ENCODE assay signal across 9 cellular contexts in genomic region chr17:35052240-35052608, GRCh38. TPM values are rescaled to one million over a fixed set of nuclear protein-coding genes. Genes with fewer than 3 reads are reported as not detected.
DNase-seq lines count a peak whose midpoint lies in the region; ATAC-seq and TF ChIP-seq lines count a peak whose summit lies in the region.
"Had no signal": no experiment of that assay in that cellular context is flagged by ENCODE, and none has a peak within 500 bp of the region (broad histone marks: within the 10 kb centered on the region; RNA-seq: fewer than 3 reads in every experiment).

No MANE protein-coding gene starts in this region.

- peak overlapping the region; percentile 46 for H3K27ac Mint-ChIP-seq in stimulated activated effector memory CD8-positive, alpha-beta T cell treated with anti-CD3 and anti-CD28 coated beads, Interleukin-12 subunit alpha, Interleukin-12 subunit beta, amount 100 ng/mL, for 72 hours

- TF ChIP-seq CTCF in MM.1S (IDR thresholded peaks at IDR 0.05; ENCODE audit: low read length) (no peak), fibroblast of lung (conservative IDR thresholded peaks at IDR 0.05 in 1 of 2, IDR thresholded peaks at IDR 0.05 in 1 of 2; ENCODE audit: low read depth in 1 of 2, low read length in 2 of 2) (no peak)

- no peaks in the 10 kb centered on the region for H3K9me3 Mint-ChIP-seq in stimulated activated effector memory CD8-positive, alpha-beta T cell treated with anti-CD3 and anti-CD28 coated beads, Interleukin-12 subunit alpha, Interleukin-12 subunit beta, amount 100 ng/mL, for 72 hours

- no peaks in the 10 kb centered on the region for H3K36me3 Mint-ChIP-seq in stimulated activated effector memory CD8-positive, alpha-beta T cell treated with anti-CD3 and anti-CD28 coated beads, Interleukin-12 subunit alpha, Interleukin-12 subunit beta, amount 100 ng/mL, for 72 hours

- H2AFZ ChIP-seq in MM.1S (ENCODE audit: low read length) (no peak overlapping the region), fibroblast of lung (ENCODE audit: low read length) (no peak overlapping the region)

- H3K4me2 ChIP-seq in MM.1S (ENCODE audit: low read depth, low read length) (peak overlapping the region; percentile 64; the same call in 1 of the 2 replicates), fibroblast of lung (ENCODE audit: extremely low read depth, insufficient read depth, low read length) (peak overlapping the region; percentile 37)

- H3K9me3 ChIP-seq in MM.1S (replicated peaks; ENCODE audit: insufficient read depth, low read length) = no peaks in the 10 kb centered on the region
- no peaks in the 10 kb centered on the region for H3K9me3 ChIP-seq in fibroblast of lung (ENCODE audit: control insufficient read depth, insufficient read depth, low read depth, low read length)

- no peak overlapping the region for H3K9ac ChIP-seq in MM.1S (ENCODE audit: low read length)
- H3K9ac ChIP-seq in fibroblast of lung (ENCODE audit: insufficient read depth, low read length) = no peak overlapping the region

- H3K27me3 ChIP-seq in MM.1S (replicated peaks; ENCODE audit: insufficient read depth, low read length) = no peaks in the 10 kb centered on the region
- no peaks in the 10 kb centered on the region for H3K27me3 ChIP-seq in fibroblast of lung (ENCODE audit: control insufficient read depth, insufficient read depth, low read length)

- H4K20me1 ChIP-seq in MM.1S (ENCODE audit: insufficient read depth, low read length) (no peaks in the 10 kb centered on the region), fibroblast of lung (ENCODE audit: control insufficient read depth, extremely low read depth, insufficient read depth, low read length) (no peaks in the 10 kb centered on the region)

- peak overlapping the region; percentile 62 for H3K4me3 Mint-ChIP-seq in stimulated activated effector memory CD8-positive, alpha-beta T cell treated with anti-CD3 and anti-CD28 coated beads, Interleukin-12 subunit alpha, Interleukin-12 subunit beta, amount 100 ng/mL, for 72 hours

- H3K79me2 ChIP-seq in MM.1S (ENCODE audit: low read length) (peaks cover 36% of the 10 kb centered on the region), fibroblast of lung (ENCODE audit: control insufficient read depth, insufficient read depth, low read length) (peaks cover 18% of the 10 kb centered on the region)

- peak; percentile 46 for DNase-seq in EL
- no peak for DNase-seq in MM.1S
- DNase-seq in fibroblast of lung (ENCODE audit: low read depth in 2 of 2) = peak; percentile 33 to 84
- DNase-seq in stimulated activated effector memory CD8-positive, alpha-beta T cell treated with anti-CD3 and anti-CD28 coated beads, Interleukin-12 subunit alpha, Interleukin-12 subunit beta, amount 100 ng/mL, for 72 hours (ENCODE audit: low spot score in 2 of 2) = no peak
- no peak for DNase-seq in islet precursor cell
- no peak for DNase-seq in HT-29 (ENCODE audit: low spot score)
- DNase-seq in NCI-H510A treated with DMSO at 0.1 percent for 48 hours (lab: John Stamatoyannopoulos, UW) = no peak
- DNase-seq: stimulated activated CD8-positive, alpha-beta memory T cell treated with anti-CD3 and anti-CD28 coated beads, Interleukin-4, amount 100 ng/mL, for 48 hours had no signal

- peaks cover 20% of the 10 kb centered on the region for H3F3A ChIP-seq in MM.1S (ENCODE audit: insufficient read depth, low read length)

- H3K4me1 ChIP-seq in MM.1S (ENCODE audit: low read length) (peaks cover 32% of the 10 kb centered on the region), fibroblast of lung (ENCODE audit: control insufficient read depth, extremely low read depth, insufficient read depth, low read length) (peaks cover 7% of the 10 kb centered on the region)

- H3K27ac ChIP-seq in MM.1S (ENCODE audit: low read length) = peak overlapping the region; percentile 74; the same call in 1 of the 2 replicates
- no peak overlapping the region for H3K27ac ChIP-seq in fibroblast of lung (ENCODE audit: insufficient read depth, low read length)

- H3K4me1 Mint-ChIP-seq in stimulated activated effector memory CD8-positive, alpha-beta T cell treated with anti-CD3 and anti-CD28 coated beads, Interleukin-12 subunit alpha, Interleukin-12 subunit beta, amount 100 ng/mL, for 72 hours = peaks cover 59% of the 10 kb centered on the region

- H3K4me3 ChIP-seq in MM.1S (ENCODE audit: low read length) (no peak overlapping the region), fibroblast of lung (replicated peaks in 1 of 4; ENCODE audit: control extremely low read depth in 1 of 4, insufficient read depth in 1 of 4, low read depth in 3 of 4, low read length in 4 of 4) (no peak overlapping the region)
- H3K4me3 ChIP-seq: K562 had no signal

- peak; percentile 45 for ATAC-seq in stimulated activated effector memory CD8-positive, alpha-beta T cell treated with anti-CD3 and anti-CD28 coated beads, Interleukin-12 subunit alpha, Interleukin-12 subunit beta, amount 100 ng/mL, for 72 hours

- no peaks in the 10 kb centered on the region for H3K9me2 ChIP-seq in MM.1S (replicated peaks; ENCODE audit: insufficient read depth, low read length)

- H3K36me3 ChIP-seq in MM.1S (replicated peaks; ENCODE audit: insufficient read depth, low read length) = no peaks in the 10 kb centered on the region
- H3K36me3 ChIP-seq in fibroblast of lung (ENCODE audit: control insufficient read depth, insufficient read depth, low read length) = no peaks in the 10 kb centered on the region

RNA-seq across cellular contexts. Expression of gene RFFL, which starts 11.3 kb away (rescaled TPM):
- 5.6 and 10.1 TPM in 2 replicates for total RNA-seq in fibroblast of lung
- polyA plus RNA-seq in fibroblast of lung = 15.9 and 26.8 TPM in 2 replicates
- 10.2 and 20.7 TPM in 2 replicates for polyA plus RNA-seq in fibroblast of lung (2012)
- 60.4 and 165 TPM in 2 replicates for polyA minus RNA-seq in fibroblast of lung (ENCODE audit: low replicate concordance)
- total RNA-seq in HT-29 (2014; rRNA removed; shearing (Covaris generic)) = 38.6 and 46.0 TPM in 2 replicates

Comparison
In these comparisons a context has a peak if more than half of its experiments do, and no peak if none do; other contexts are left out.
1. DNase-seq: peak in EL (single experiment) and fibroblast of lung (2 of 2); none in MM.1S (single experiment), stimulated activated effector memory CD8-positive, alpha-beta T cell treated with anti-CD3 and anti-CD28 coated beads, Interleukin-12 subunit alpha, Interleukin-12 subunit beta, amount 100 ng/mL, for 72 hours (0 of 2), islet precursor cell (single experiment), HT-29 (single experiment) and NCI-H510A treated with DMSO at 0.1 percent for 48 hours (single experiment).